In the genomic region with DNA sequence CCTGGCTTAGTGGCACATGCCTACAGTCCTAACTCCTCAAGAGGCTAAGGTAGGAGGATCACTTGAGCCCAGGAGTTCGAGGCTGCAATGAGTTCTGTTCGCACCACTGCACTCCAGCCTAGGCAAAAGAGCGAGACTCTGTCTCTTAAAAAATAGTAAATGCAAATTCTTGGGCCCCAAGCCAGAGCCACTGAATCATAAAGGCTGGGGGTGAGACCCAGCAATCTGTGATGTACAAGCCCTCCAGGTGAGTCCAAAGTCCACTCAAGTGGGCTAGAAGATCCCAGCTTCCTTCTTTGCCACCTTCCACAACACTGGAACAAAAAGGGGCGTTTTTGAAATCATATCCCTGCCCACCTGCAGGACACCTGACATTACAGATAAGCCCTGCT, we compare ENCODE assay signal across 25 cellular contexts. TPM values are rescaled to one million over a fixed set of nuclear protein-coding genes. Genes with fewer than 3 reads are reported as not detected.
A peak's percentile ranks its signal among the peaks of the same experiment; 100 is the strongest.
DNase-seq lines count a peak whose midpoint lies in the region; ATAC-seq and TF ChIP-seq lines count a peak whose summit lies in the region.
"Had no signal": no experiment of that assay in that cellular context is flagged by ENCODE, and none has a peak within 500 bp of the region (broad histone marks: within the 10 kb centered on the region; RNA-seq: fewer than 3 reads in every experiment).

No MANE protein-coding gene starts in this region.

- TF ChIP-seq RAD21 in HCT116 (IDR thresholded peaks at IDR 0.05; ENCODE audit: low read depth): no peak

- H3K27me3 Mint-ChIP-seq in Calu3 (ENCODE audit: unreplicated experiment): no peaks in the 10 kb centered on the region
- H3K27me3 Mint-ChIP-seq: activated CD4-positive, alpha-beta memory T cell treated with anti-CD3 and anti-CD28 coated beads for 36 hours; activated naive CD8-positive, alpha-beta T cell; IgD-negative memory B cell; progenitor cell of endocrine pancreas had no signal

- H3F3A ChIP-seq in SU-DHL-6 (ENCODE audit: insufficient read depth): peaks cover 27% of the 10 kb centered on the region

- no peak overlapping the region for H3K4me3 ChIP-seq in HCT116 (replicated peaks in 1 of 2; ENCODE audit: low read depth in 1 of 2, low read length in 2 of 2)
- no peak overlapping the region for H3K4me3 ChIP-seq in SU-DHL-6 (ENCODE audit: insufficient read depth, low read length, poor library complexity, severe bottlenecking)
- H3K4me3 ChIP-seq: esophagus squamous epithelium, tibial artery had no signal

- H3K79me2 ChIP-seq in HCT116 (ENCODE audit: insufficient read depth, low read length): peaks cover 17% of the 10 kb centered on the region; the same call in 1 of the 2 replicates
- H3K79me2 ChIP-seq in SU-DHL-6 (ENCODE audit: insufficient read depth, low read length): no peaks in the 10 kb centered on the region

- peaks cover 62 to 77% of the 10 kb centered on the region in 2 experiments for H3K36me3 ChIP-seq in HCT116 (ENCODE audit: control insufficient read depth in 1 of 2, insufficient read depth in 2 of 2, low read length in 2 of 2)
- H3K36me3 ChIP-seq in SU-DHL-6 (ENCODE audit: low read length): peaks cover 16% of the 10 kb centered on the region; the same call in 1 of the 2 replicates

- DNase-seq in Calu3 (peak; percentile 50), HCT116 (ENCODE audit: low read depth, low spot score) (no peak), mucosa of gallbladder (ENCODE audit: low spot score) (peak; percentile 79), SK-N-DZ (ENCODE audit: low spot score) (no peak), HuH-7.5 (ENCODE audit: low spot score) (no peak), OCI-M2 (lab: John Stamatoyannopoulos, UW; ENCODE audit: unreplicated experiment) (no peak), NCI-H1694 (lab: John Stamatoyannopoulos, UW) (no peak)
- DNase-seq: activated CD4-positive, alpha-beta memory T cell treated with anti-CD3 and anti-CD28 coated beads for 36 hours; activated T-cell treated with anti-CD3 and anti-CD28 coated beads, Interleukin-2, amount 50 U/mL, for 1 hour; esophagus squamous epithelium; H9; kidney glomerular epithelial cell; NCI-H187; NCI-H774; stimulated activated CD4-positive, alpha-beta T cell treated with anti-CD3 and anti-CD28 coated beads, Interleukin-2, amount 100 ng/mL, for 24 hours; stimulated activated naive CD8-positive, alpha-beta T cell treated with anti-CD3 and anti-CD28 coated beads, Interleukin-15, Interleukin-2, amounts not matched to agents 100 U/mL and 50 U/mL, for 24 hours; T-helper 9 cell had no signal

- no peak overlapping the region for H3K27ac ChIP-seq in HCT116 (ENCODE audit: low read depth, low read length)
- H3K27ac ChIP-seq in SU-DHL-6 (ENCODE audit: low read depth, low read length): peak overlapping the region; percentile 65
- H3K27ac ChIP-seq: esophagus squamous epithelium, tibial artery had no signal

- H3K4me1 Mint-ChIP-seq in Calu3 (ENCODE audit: low read depth, unreplicated experiment): peaks cover 28% of the 10 kb centered on the region

- intact Hi-C loops in Calu3 (cut with micrococcal nuclease; ENCODE audit: unreplicated experiment) (no loop called here), HCT116 (cut with micrococcal nuclease) (no loop called here)

- no peaks in the 10 kb centered on the region for H3K9me2 ChIP-seq in HCT116 (ENCODE audit: insufficient read depth)
- H3K9me2 ChIP-seq in SU-DHL-6 (replicated peaks; ENCODE audit: insufficient read depth, low read length): no peaks in the 10 kb centered on the region

- no peak overlapping the region for H3K27ac Mint-ChIP-seq in Calu3 (ENCODE audit: unreplicated experiment)
- H3K27ac Mint-ChIP-seq: activated CD4-positive, alpha-beta memory T cell treated with anti-CD3 and anti-CD28 coated beads for 36 hours; nephron; progenitor cell of endocrine pancreas; WTC11 had no signal

- no peaks in the 10 kb centered on the region for H3K9me3 ChIP-seq in HCT116 (ENCODE audit: control insufficient read depth in 1 of 2, insufficient read depth in 1 of 2, low read depth in 1 of 2, low read length in 2 of 2)
- no peaks in the 10 kb centered on the region for H3K9me3 ChIP-seq in SU-DHL-6 (ENCODE audit: insufficient read depth, low read length)
- H3K9me3 ChIP-seq: esophagus squamous epithelium, tibial artery had no signal

- 0 out of 2 replicates have a peak overlapping the region, but pooled peaks have one; percentile 1 for H3K4me2 ChIP-seq in HCT116 (ENCODE audit: low read length)
- H3K4me2 ChIP-seq in SU-DHL-6 (ENCODE audit: low read depth, low read length, poor library complexity, severe bottlenecking): peak overlapping the region; percentile 30

- TF ChIP-seq CTCF in Calu3 (IDR thresholded peaks at IDR 0.05; ENCODE audit: unreplicated experiment) (no peak), HCT116 (IDR thresholded peaks at IDR 0.05 in 2 of 3, conservative IDR thresholded peaks at IDR 0.05 in 1 of 3; ENCODE audit: borderline replicate concordance in 1 of 3, insufficient read depth in 1 of 3, low read depth in 2 of 3, low read length in 2 of 3) (no peak), SU-DHL-6 (IDR thresholded peaks at IDR 0.05; ENCODE audit: insufficient read depth, low read length, poor library complexity, severe bottlenecking) (no peak)

- peaks cover 8% of the 10 kb centered on the region for H3K9me3 Mint-ChIP-seq in Calu3 (ENCODE audit: low read depth, unreplicated experiment)
- H3K9me3 Mint-ChIP-seq: activated CD4-positive, alpha-beta memory T cell treated with anti-CD3 and anti-CD28 coated beads for 36 hours; H9; IgD-negative memory B cell; WTC11 had no signal

- no peaks in the 10 kb centered on the region for H3K27me3 ChIP-seq in HCT116 (ENCODE audit: insufficient read depth, low read length)
- no peaks in the 10 kb centered on the region for H3K27me3 ChIP-seq in SU-DHL-6 (ENCODE audit: low read length)
- H3K27me3 ChIP-seq: esophagus squamous epithelium, tibial artery had no signal

- H2AFZ ChIP-seq in HCT116 (ENCODE audit: low read depth, low read length, poor library complexity, severe bottlenecking) (no peak overlapping the region), SU-DHL-6 (ENCODE audit: low read depth, low read length, severe bottlenecking) (no peak overlapping the region)

- peaks cover 80% of the 10 kb centered on the region for H3K36me3 Mint-ChIP-seq in Calu3 (ENCODE audit: insufficient read depth, unreplicated experiment)

- CTCF ChIA-PET in Calu3 (lab: Charles Lee) (interaction anchor here (0.6 kb wide), 1 partner anchor 17 kb away, joined by 4 read pairs; a partner anchor contains a TSS), HCT116 (lab: Charles Lee) (no interaction called here)

- TF ChIP-seq POLR2A in HCT116 (IDR thresholded peaks at IDR 0.05; ENCODE audit: borderline replicate concordance, extremely low read depth, insufficient read depth, insufficient read length): no peak

- BruUV-seq in Calu3 (replicated peaks; lab: Mats Ljungman, UMichigan) (no TSS peak), HCT116 (replicated peaks; lab: Mats Ljungman, UMichigan) (TSS peak; percentile 7)

- RAD21 ChIA-PET in HCT116 (lab: Charles Lee; ENCODE audit: low non-redundant PET in 1 of 2, low total read pairs in 2 of 2, uncharacterized antibody in 2 of 2, unreplicated experiment in 2 of 2): no interaction called here

- peak overlapping the region; percentile 19 for H3K4me3 Mint-ChIP-seq in Calu3 (ENCODE audit: low read depth, unreplicated experiment)
- H3K4me3 Mint-ChIP-seq: activated CD4-positive, alpha-beta memory T cell treated with anti-CD3 and anti-CD28 coated beads for 36 hours; activated naive CD8-positive, alpha-beta T cell; H9; nephron; WTC11 had no signal

- no peaks in the 10 kb centered on the region for H4K20me1 ChIP-seq in HCT116 (ENCODE audit: insufficient read depth)
- H4K20me1 ChIP-seq in SU-DHL-6 (ENCODE audit: low read depth, low read length): no peaks in the 10 kb centered on the region; the same call in 1 of the 2 replicates

- H3K9ac ChIP-seq in HCT116 (ENCODE audit: low read length) (no peak overlapping the region), SU-DHL-6 (ENCODE audit: low read length) (no peak overlapping the region)

- no peak for ATAC-seq in HCT116
- ATAC-seq: SK-N-SH treated with all-trans-retinoic acid at 6 μM for 48 hours; stimulated activated naive CD8-positive, alpha-beta T cell treated with anti-CD3 and anti-CD28 coated beads, Interleukin-15, Interleukin-2, amounts not matched to agents 100 U/mL and 50 U/mL, for 24 hours; WTC11 had no signal

- H3K4me1 ChIP-seq in HCT116 (ENCODE audit: control insufficient read depth in 1 of 2, insufficient read depth in 2 of 2, low read length in 2 of 2): peaks cover 4 to 27% of the 10 kb centered on the region in 2 experiments
- H3K4me1 ChIP-seq: esophagus squamous epithelium, tibial artery had no signal

- POLR2A ChIA-PET in HCT116 (lab: Charles Lee): interaction anchor here (0.6 kb wide), 1 partner anchor 42 kb away, joined by 4 read pairs; no protein-coding TSS in a partner anchor

TF ChIP-seq in HCT116, 20 proteins besides CTCF, POLR2A, EP300 and RAD21 (continues in another document):
- TF ChIP-seq ZNF274 (IDR thresholded peaks at IDR 0.05; ENCODE audit: low read depth, low read length): no peak
- no peak for TF ChIP-seq EZH2 (IDR thresholded peaks at IDR 0.05)
- TF ChIP-seq YY1 (IDR thresholded peaks at IDR 0.05; ENCODE audit: extremely low read depth, insufficient replicate concordance, low read depth, low read length): no peak
- no peak for TF ChIP-seq SIN3A (IDR thresholded peaks at IDR 0.05; ENCODE audit: low read depth)
- TF ChIP-seq, protein P1, sequence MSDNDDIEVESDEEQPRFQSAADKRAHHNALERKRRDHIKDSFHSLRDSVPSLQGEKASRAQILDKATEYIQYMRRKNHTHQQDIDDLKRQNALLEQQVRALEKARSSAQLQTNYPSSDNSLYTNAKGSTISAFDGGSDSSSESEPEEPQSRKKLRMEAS (IDR thresholded peaks at IDR 0.05): no peak
- TF ChIP-seq, protein P2, sequence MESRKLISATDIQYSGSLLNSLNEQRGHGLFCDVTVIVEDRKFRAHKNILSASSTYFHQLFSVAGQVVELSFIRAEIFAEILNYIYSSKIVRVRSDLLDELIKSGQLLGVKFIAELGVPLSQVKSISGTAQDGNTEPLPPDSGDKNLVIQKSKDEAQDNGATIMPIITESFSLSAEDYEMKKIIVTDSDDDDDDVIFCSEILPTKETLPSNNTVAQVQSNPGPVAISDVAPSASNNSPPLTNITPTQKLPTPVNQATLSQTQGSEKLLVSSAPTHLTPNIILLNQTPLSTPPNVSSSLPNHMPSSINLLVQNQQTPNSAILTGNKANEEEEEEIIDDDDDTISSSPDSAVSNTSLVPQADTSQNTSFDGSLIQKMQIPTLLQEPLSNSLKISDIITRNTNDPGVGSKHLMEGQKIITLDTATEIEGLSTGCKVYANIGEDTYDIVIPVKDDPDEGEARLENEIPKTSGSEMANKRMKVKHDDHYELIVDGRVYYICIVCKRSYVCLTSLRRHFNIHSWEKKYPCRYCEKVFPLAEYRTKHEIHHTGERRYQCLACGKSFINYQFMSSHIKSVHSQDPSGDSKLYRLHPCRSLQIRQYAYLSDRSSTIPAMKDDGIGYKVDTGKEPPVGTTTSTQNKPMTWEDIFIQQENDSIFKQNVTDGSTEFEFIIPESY (IDR thresholded peaks at IDR 0.05; ENCODE audit: extremely low read depth, insufficient replicate concordance, low read length): no peak

RNA-seq across cellular contexts. Expression of a gene that starts 16.9 kb away (rescaled TPM):
- total RNA-seq in Calu3 (2022): 107 and 144 TPM in 2 replicates
- 135 TPM for total RNA-seq in HCT116 (2021; ENCODE audit: unreplicated experiment)
- 97.3 and 116 TPM in 2 replicates for polyA plus RNA-seq in HCT116 (2012)
- 94.4 TPM for total RNA-seq in mucosa of gallbladder
- 2.2 and 2.4 TPM in 2 replicates for polyA plus RNA-seq in SK-N-DZ (2014; cell fraction: cytosol; rRNA removed)
- polyA plus RNA-seq in SK-N-DZ (2014; cell fraction: nucleus; rRNA removed): 4.3 and 8.4 TPM in 2 replicates

Comparison
In these comparisons a context has a peak if more than half of its experiments do, and no peak if none do; other contexts are left out.
1. DNase-seq: peak in Calu3 (single experiment) and mucosa of gallbladder (single experiment); none in HCT116 (single experiment), SK-N-DZ (single experiment), HuH-7.5 (single experiment), OCI-M2 (single experiment) and NCI-H1694 (single experiment).